In the genomic region with DNA sequence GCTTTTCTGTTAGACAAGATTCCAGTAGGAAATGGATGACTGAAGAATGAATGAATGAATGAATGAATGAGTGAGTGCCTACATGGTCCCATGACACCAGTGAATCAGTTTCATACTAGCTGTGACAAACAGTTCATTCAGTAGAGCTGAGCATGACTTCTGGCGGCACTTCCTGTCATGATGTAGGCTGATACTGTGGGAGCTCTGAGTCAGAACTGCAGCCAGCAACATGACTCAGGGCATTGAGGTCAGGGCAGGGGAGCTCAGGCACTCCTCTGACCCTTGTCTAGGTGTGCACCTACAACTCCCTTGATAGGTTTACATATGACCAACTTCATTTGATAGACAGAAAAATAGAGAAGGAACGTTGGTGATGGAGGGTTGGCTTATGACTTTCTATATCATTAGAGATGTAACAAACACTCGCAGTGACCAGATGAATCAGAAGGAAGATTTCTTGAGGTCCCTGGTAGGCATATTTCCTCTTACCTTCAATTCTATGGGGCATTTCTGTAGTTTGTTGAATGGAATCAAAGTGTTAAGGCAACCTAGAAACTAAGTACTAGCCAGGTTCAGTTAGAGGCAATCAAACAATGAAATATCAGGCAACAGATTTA, we compare ENCODE assay signal across 1 cellular context.
TF ChIP-seq lines count a peak whose summit lies in the region.

No MANE protein-coding gene starts in this region.

TF ChIP-seq in HepG2, 621 proteins besides CTCF, POLR2A, EP300 and RAD21 (continued from another document and continues in another):
- TF ChIP-seq, protein P1, sequence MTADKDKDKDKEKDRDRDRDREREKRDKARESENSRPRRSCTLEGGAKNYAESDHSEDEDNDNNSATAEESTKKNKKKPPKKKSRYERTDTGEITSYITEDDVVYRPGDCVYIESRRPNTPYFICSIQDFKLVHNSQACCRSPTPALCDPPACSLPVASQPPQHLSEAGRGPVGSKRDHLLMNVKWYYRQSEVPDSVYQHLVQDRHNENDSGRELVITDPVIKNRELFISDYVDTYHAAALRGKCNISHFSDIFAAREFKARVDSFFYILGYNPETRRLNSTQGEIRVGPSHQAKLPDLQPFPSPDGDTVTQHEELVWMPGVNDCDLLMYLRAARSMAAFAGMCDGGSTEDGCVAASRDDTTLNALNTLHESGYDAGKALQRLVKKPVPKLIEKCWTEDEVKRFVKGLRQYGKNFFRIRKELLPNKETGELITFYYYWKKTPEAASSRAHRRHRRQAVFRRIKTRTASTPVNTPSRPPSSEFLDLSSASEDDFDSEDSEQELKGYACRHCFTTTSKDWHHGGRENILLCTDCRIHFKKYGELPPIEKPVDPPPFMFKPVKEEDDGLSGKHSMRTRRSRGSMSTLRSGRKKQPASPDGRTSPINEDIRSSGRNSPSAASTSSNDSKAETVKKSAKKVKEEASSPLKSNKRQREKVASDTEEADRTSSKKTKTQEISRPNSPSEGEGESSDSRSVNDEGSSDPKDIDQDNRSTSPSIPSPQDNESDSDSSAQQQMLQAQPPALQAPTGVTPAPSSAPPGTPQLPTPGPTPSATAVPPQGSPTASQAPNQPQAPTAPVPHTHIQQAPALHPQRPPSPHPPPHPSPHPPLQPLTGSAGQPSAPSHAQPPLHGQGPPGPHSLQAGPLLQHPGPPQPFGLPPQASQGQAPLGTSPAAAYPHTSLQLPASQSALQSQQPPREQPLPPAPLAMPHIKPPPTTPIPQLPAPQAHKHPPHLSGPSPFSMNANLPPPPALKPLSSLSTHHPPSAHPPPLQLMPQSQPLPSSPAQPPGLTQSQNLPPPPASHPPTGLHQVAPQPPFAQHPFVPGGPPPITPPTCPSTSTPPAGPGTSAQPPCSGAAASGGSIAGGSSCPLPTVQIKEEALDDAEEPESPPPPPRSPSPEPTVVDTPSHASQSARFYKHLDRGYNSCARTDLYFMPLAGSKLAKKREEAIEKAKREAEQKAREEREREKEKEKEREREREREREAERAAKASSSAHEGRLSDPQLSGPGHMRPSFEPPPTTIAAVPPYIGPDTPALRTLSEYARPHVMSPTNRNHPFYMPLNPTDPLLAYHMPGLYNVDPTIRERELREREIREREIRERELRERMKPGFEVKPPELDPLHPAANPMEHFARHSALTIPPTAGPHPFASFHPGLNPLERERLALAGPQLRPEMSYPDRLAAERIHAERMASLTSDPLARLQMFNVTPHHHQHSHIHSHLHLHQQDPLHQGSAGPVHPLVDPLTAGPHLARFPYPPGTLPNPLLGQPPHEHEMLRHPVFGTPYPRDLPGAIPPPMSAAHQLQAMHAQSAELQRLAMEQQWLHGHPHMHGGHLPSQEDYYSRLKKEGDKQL (CRISPR knock-in tag; IDR thresholded peaks at IDR 0.05; ENCODE audit: low read depth), result no peak
- TF ChIP-seq ZNF775 (CRISPR knock-in tag; IDR thresholded peaks at IDR 0.05; ENCODE audit: borderline replicate concordance), result no peak
- TF ChIP-seq ZNF33B (CRISPR knock-in tag; IDR thresholded peaks at IDR 0.05), result no peak
- TF ChIP-seq BRD4 (CRISPR knock-in tag; IDR thresholded peaks at IDR 0.05), result no peak
- no peak for TF ChIP-seq SNAPC2 (CRISPR knock-in tag; IDR thresholded peaks at IDR 0.05)
- no peak for TF ChIP-seq FOXJ3 (CRISPR knock-in tag; IDR thresholded peaks at IDR 0.05; ENCODE audit: borderline replicate concordance)
- peak; percentile 92; the same call in 1 of the 2 replicates for TF ChIP-seq THRA (CRISPR knock-in tag; IDR thresholded peaks at IDR 0.05; ENCODE audit: borderline replicate concordance)
- TF ChIP-seq LBX2 (CRISPR knock-in tag; IDR thresholded peaks at IDR 0.05; ENCODE audit: borderline replicate concordance), result no peak
- TF ChIP-seq ZNF883 (CRISPR knock-in tag; IDR thresholded peaks at IDR 0.05; ENCODE audit: not compliant biosample characterization), result no peak
- TF ChIP-seq ZNF205 (CRISPR knock-in tag; IDR thresholded peaks at IDR 0.05), result peak; percentile 41; the same call in 1 of the 2 replicates
- no peak for TF ChIP-seq KDM3A (CRISPR knock-in tag; IDR thresholded peaks at IDR 0.05; ENCODE audit: low read depth)
- TF ChIP-seq PAF1 (CRISPR knock-in tag; IDR thresholded peaks at IDR 0.05), result no peak
- TF ChIP-seq ZMYM2 (CRISPR knock-in tag; IDR thresholded peaks at IDR 0.05), result no peak
- no peak for TF ChIP-seq SIX1 (CRISPR knock-in tag; IDR thresholded peaks at IDR 0.05; ENCODE audit: borderline replicate concordance)
- 0 out of 2 replicates have a peak, but pooled peaks have one; percentile 39 for TF ChIP-seq ZSCAN21 (CRISPR knock-in tag; IDR thresholded peaks at IDR 0.05; ENCODE audit: borderline replicate concordance)
- TF ChIP-seq, protein P2, sequence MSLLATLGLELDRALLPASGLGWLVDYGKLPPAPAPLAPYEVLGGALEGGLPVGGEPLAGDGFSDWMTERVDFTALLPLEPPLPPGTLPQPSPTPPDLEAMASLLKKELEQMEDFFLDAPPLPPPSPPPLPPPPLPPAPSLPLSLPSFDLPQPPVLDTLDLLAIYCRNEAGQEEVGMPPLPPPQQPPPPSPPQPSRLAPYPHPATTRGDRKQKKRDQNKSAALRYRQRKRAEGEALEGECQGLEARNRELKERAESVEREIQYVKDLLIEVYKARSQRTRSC (CRISPR knock-in tag; IDR thresholded peaks at IDR 0.05; ENCODE audit: low read depth), result no peak
- no peak for TF ChIP-seq CENPX (CRISPR knock-in tag; IDR thresholded peaks at IDR 0.05)
- TF ChIP-seq ZNF20 (CRISPR knock-in tag; IDR thresholded peaks at IDR 0.05), result no peak
- no peak for TF ChIP-seq ZNF589 (CRISPR knock-in tag; conservative IDR thresholded peaks at IDR 0.05)
- no peak for TF ChIP-seq LCORL (IDR thresholded peaks at IDR 0.05)
- TF ChIP-seq LCORL (CRISPR knock-in tag; IDR thresholded peaks at IDR 0.05), result no peak
- TF ChIP-seq, protein P3, sequence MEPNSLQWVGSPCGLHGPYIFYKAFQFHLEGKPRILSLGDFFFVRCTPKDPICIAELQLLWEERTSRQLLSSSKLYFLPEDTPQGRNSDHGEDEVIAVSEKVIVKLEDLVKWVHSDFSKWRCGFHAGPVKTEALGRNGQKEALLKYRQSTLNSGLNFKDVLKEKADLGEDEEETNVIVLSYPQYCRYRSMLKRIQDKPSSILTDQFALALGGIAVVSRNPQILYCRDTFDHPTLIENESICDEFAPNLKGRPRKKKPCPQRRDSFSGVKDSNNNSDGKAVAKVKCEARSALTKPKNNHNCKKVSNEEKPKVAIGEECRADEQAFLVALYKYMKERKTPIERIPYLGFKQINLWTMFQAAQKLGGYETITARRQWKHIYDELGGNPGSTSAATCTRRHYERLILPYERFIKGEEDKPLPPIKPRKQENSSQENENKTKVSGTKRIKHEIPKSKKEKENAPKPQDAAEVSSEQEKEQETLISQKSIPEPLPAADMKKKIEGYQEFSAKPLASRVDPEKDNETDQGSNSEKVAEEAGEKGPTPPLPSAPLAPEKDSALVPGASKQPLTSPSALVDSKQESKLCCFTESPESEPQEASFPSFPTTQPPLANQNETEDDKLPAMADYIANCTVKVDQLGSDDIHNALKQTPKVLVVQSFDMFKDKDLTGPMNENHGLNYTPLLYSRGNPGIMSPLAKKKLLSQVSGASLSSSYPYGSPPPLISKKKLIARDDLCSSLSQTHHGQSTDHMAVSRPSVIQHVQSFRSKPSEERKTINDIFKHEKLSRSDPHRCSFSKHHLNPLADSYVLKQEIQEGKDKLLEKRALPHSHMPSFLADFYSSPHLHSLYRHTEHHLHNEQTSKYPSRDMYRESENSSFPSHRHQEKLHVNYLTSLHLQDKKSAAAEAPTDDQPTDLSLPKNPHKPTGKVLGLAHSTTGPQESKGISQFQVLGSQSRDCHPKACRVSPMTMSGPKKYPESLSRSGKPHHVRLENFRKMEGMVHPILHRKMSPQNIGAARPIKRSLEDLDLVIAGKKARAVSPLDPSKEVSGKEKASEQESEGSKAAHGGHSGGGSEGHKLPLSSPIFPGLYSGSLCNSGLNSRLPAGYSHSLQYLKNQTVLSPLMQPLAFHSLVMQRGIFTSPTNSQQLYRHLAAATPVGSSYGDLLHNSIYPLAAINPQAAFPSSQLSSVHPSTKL (CRISPR knock-in tag; IDR thresholded peaks at IDR 0.05), result peak; percentile 93
- no peak for TF ChIP-seq HOXA7 (CRISPR knock-in tag; IDR thresholded peaks at IDR 0.05)
- TF ChIP-seq GMEB2 (CRISPR knock-in tag; IDR thresholded peaks at IDR 0.05; ENCODE audit: low read depth), result 0 out of 2 replicates have a peak, but pooled peaks have one; percentile 31
- 0 out of 2 replicates have a peak, but pooled peaks have one; percentile 23 for TF ChIP-seq SALL2 (CRISPR knock-in tag; IDR thresholded peaks at IDR 0.05)
- TF ChIP-seq ZSCAN12 (CRISPR knock-in tag; IDR thresholded peaks at IDR 0.05), result no peak
- no peak for TF ChIP-seq ZNF788 (CRISPR knock-in tag; IDR thresholded peaks at IDR 0.05; ENCODE audit: borderline replicate concordance)
- TF ChIP-seq JUN (CRISPR knock-in tag; IDR thresholded peaks at IDR 0.05), result peak; percentile 78; the same call in 1 of the 2 replicates
- TF ChIP-seq NKX3-1 (CRISPR knock-in tag; IDR thresholded peaks at IDR 0.05), result peak; percentile 39; the same call in 1 of the 2 replicates
- no peak for TF ChIP-seq FOXO4 (CRISPR knock-in tag; conservative IDR thresholded peaks at IDR 0.05)
- TF ChIP-seq MEIS2 (CRISPR knock-in tag; IDR thresholded peaks at IDR 0.05), result no peak
- no peak for TF ChIP-seq SATB2 (CRISPR knock-in tag; IDR thresholded peaks at IDR 0.05)
- TF ChIP-seq CBFB (CRISPR knock-in tag; IDR thresholded peaks at IDR 0.05), result no peak
- TF ChIP-seq ZFP36L2 (CRISPR knock-in tag; IDR thresholded peaks at IDR 0.05), result no peak
- no peak for TF ChIP-seq ZNF296 (CRISPR knock-in tag; conservative IDR thresholded peaks at IDR 0.05)
- TF ChIP-seq ZEB1 (IDR thresholded peaks at IDR 0.05; ENCODE audit: insufficient replicate concordance, low read depth), result no peak
- TF ChIP-seq, protein P4, sequence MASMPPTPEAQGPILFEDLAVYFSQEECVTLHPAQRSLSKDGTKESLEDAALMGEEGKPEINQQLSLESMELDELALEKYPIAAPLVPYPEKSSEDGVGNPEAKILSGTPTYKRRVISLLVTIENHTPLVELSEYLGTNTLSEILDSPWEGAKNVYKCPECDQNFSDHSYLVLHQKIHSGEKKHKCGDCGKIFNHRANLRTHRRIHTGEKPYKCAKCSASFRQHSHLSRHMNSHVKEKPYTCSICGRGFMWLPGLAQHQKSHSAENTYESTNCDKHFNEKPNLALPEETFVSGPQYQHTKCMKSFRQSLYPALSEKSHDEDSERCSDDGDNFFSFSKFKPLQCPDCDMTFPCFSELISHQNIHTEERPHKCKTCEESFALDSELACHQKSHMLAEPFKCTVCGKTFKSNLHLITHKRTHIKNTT (CRISPR knock-in tag; IDR thresholded peaks at IDR 0.05), result no peak
- no peak for TF ChIP-seq IKZF4 (CRISPR knock-in tag; IDR thresholded peaks at IDR 0.05; ENCODE audit: borderline replicate concordance, low read depth, not compliant biosample characterization)
- no peak for TF ChIP-seq PHB2 (IDR thresholded peaks at IDR 0.05; ENCODE audit: partially characterized antibody)
- TF ChIP-seq GPN1 (CRISPR knock-in tag; IDR thresholded peaks at IDR 0.05; ENCODE audit: borderline replicate concordance), result no peak
- TF ChIP-seq CEBPB (IDR thresholded peaks at IDR 0.05; ENCODE audit: borderline replicate concordance, low read depth, low read length), result no peak
- TF ChIP-seq ZBTB4 (CRISPR knock-in tag; IDR thresholded peaks at IDR 0.05; ENCODE audit: borderline replicate concordance), result no peak
